ENCODE assay signal across 2 cellular contexts in the genomic region with DNA sequence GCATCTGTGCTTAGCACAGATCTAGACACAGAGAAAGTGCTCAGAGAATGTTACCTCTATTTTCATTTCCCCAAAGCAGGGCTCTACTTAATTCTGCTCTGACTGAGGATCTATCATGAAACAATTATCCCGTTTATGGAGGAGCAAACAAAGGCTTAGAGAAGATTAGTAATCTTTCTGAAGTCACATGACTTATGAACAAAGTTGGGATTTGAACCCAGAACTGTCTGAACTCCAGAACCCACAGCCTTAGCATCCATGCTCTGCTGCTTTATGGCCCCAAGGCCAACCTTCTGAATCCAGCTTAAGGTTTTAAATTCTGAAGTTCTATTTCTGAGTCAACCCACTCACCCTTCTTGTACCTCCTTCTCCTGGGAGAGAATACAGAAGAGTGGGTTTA.
TF ChIP-seq lines count a peak whose summit lies in the region.

No MANE protein-coding gene starts in this region.

TF ChIP-seq in K562, 482 proteins besides CTCF, POLR2A, EP300 and RAD21:
- TF ChIP-seq BCOR (IDR thresholded peaks at IDR 0.05) (no peak), ZSCAN29 (IDR thresholded peaks at IDR 0.05) (no peak)
- TF ChIP-seq, protein P1, sequence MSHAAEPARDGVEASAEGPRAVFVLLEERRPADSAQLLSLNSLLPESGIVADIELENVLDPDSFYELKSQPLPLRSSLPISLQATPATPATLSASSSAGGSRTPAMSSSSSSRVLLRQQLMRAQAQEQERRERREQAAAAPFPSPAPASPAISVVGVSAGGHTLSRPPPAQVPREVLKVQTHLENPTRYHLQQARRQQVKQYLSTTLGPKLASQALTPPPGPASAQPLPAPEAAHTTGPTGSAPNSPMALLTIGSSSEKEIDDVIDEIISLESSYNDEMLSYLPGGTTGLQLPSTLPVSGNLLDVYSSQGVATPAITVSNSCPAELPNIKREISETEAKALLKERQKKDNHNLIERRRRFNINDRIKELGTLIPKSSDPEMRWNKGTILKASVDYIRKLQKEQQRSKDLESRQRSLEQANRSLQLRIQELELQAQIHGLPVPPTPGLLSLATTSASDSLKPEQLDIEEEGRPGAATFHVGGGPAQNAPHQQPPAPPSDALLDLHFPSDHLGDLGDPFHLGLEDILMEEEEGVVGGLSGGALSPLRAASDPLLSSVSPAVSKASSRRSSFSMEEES (CRISPR knock-in tag; IDR thresholded peaks at IDR 0.05) = peak; percentile 90

TF ChIP-seq in SK-N-SH, 30 proteins besides CTCF, POLR2A, EP300 and RAD21:
- TF ChIP-seq TAF1 (IDR thresholded peaks at IDR 0.05; ENCODE audit: borderline replicate concordance, low read depth, low read length) = no peak
